In genomic region chr9:114718801-114719221, GRCh38 we compare ENCODE assay signal across 10 cellular contexts. TPM values are rescaled to one million over a fixed set of nuclear protein-coding genes. Genes with fewer than 3 reads are reported as not detected.
DNase-seq lines count a peak whose midpoint lies in the region; ATAC-seq and TF ChIP-seq lines count a peak whose summit lies in the region.
"Had no signal": no experiment of that assay in that cellular context is flagged by ENCODE, and none has a peak within 500 bp of the region (broad histone marks: within the 10 kb centered on the region; RNA-seq: fewer than 3 reads in every experiment).

No MANE protein-coding gene starts in this region.

- no peak for TF ChIP-seq POLR2A in esophagus squamous epithelium (IDR thresholded peaks at IDR 0.05)

- H3K9me3 ChIP-seq in lower lobe of right lung = no peaks in the 10 kb centered on the region
- H3K9me3 ChIP-seq in esophagus squamous epithelium = no peaks in the 10 kb centered on the region

- ATAC-seq in HG03045 (IDR thresholded peaks at IDR 0.05; ENCODE audit: unreplicated experiment) (peak; percentile 79), lower lobe of right lung (peak; percentile 29 to 67), HG03354 (IDR thresholded peaks at IDR 0.05; ENCODE audit: poor library complexity, severe bottlenecking, unreplicated experiment) (no peak)

- no peak for TF ChIP-seq CTCF in lower lobe of right lung (IDR thresholded peaks at IDR 0.05)
- TF ChIP-seq CTCF in nephron progenitor cell (IDR thresholded peaks at IDR 0.05) = no peak
- TF ChIP-seq CTCF in esophagus squamous epithelium (IDR thresholded peaks at IDR 0.05) = no peak

- H3K27me3 ChIP-seq in lower lobe of right lung (ENCODE audit: low read depth) = peaks cover 6% of the 10 kb centered on the region
- peaks cover 0 to 39% (median 0%) of the 10 kb centered on the region in 4 donors for H3K27me3 ChIP-seq in esophagus squamous epithelium

- peaks cover 4% of the 10 kb centered on the region for H3K4me1 Mint-ChIP-seq in nephron progenitor cell

- H3K4me3 ChIP-seq in lower lobe of right lung = no peak overlapping the region
- no peak overlapping the region for H3K4me3 ChIP-seq in esophagus squamous epithelium

- DNase-seq in Caki2 (ENCODE audit: low read depth) (peak; percentile 97), lower lobe of right lung (no peak), nephron progenitor cell (no peak), esophagus squamous epithelium (lab: John Stamatoyannopoulos, UW) (no peak), RKO (ENCODE audit: low spot score) (no peak)
- DNase-seq in activated CD8-positive, alpha-beta memory T cell treated with anti-CD3 and anti-CD28 coated beads for 4 hours (ENCODE audit: low read depth in 2 of 2) = peak; percentile 67 to 81
- DNase-seq: natural killer cell had no signal

- peaks cover 23% of the 10 kb centered on the region for H3K9me3 Mint-ChIP-seq in nephron progenitor cell
- H3K9me3 Mint-ChIP-seq: natural killer cell had no signal

- H3K36me3 Mint-ChIP-seq in nephron progenitor cell (ENCODE audit: low read depth) = no peaks in the 10 kb centered on the region
- H3K36me3 Mint-ChIP-seq: natural killer cell had no signal

- H3K27ac ChIP-seq in lower lobe of right lung (no peak overlapping the region), esophagus squamous epithelium (peak overlapping the region in 1 of 4 donors; percentile 39)
- H3K27ac ChIP-seq: C4-2B had no signal

- intact Hi-C loops in lower lobe of right lung (cut with DNase I) = no loop called here
- intact Hi-C loops in esophagus squamous epithelium (cut with DNase I) = no loop called here

- no peak overlapping the region for H3K4me3 Mint-ChIP-seq in nephron progenitor cell
- H3K4me3 Mint-ChIP-seq: natural killer cell had no signal

- in situ Hi-C loops in Caki2 (cut with HindIII; ENCODE audit: low pct_unique_long_range_greater_than_20kb, low sequenced_read_pairs) = no loop called here

- peaks cover 44% of the 10 kb centered on the region for H3K27me3 Mint-ChIP-seq in nephron progenitor cell (ENCODE audit: low read depth, poor library complexity)

- no peaks in the 10 kb centered on the region for H3K36me3 ChIP-seq in lower lobe of right lung
- no peaks in the 10 kb centered on the region for H3K36me3 ChIP-seq in esophagus squamous epithelium

- H3K4me1 ChIP-seq in lower lobe of right lung (no peaks in the 10 kb centered on the region), esophagus squamous epithelium (peaks cover 0 to 42% (median 13%) of the 10 kb centered on the region in 3 donors)

- no peak overlapping the region for H3K27ac Mint-ChIP-seq in nephron progenitor cell
- H3K27ac Mint-ChIP-seq: natural killer cell had no signal

- WGBS in esophagus squamous epithelium, 2 donors = 34 to 58% methylated on average over 5 to 7 of the region's 8 CpGs

RNA-seq across cellular contexts. Expression of gene TEX48, which starts 36.8 kb away (rescaled TPM):
- total RNA-seq in Caki2 (2014; rRNA removed; shearing (Covaris generic); ENCODE audit: low replicate concordance) = not detected in 2 replicates
- total RNA-seq in lower lobe of right lung = not detected
- not detected for total RNA-seq in esophagus squamous epithelium
- total RNA-seq: natural killer cell had no signal

Comparison
In these comparisons a context has a peak if more than half of its experiments do, and no peak if none do; other contexts are left out.
1. DNase-seq: peak in Caki2 (single experiment) and activated CD8-positive, alpha-beta memory T cell treated with anti-CD3 and anti-CD28 coated beads for 4 hours (2 of 2); none in lower lobe of right lung (single experiment), nephron progenitor cell (single experiment), esophagus squamous epithelium (single experiment) and RKO (single experiment).